ENCODE assay signal across 17 cellular contexts in the genomic region with DNA sequence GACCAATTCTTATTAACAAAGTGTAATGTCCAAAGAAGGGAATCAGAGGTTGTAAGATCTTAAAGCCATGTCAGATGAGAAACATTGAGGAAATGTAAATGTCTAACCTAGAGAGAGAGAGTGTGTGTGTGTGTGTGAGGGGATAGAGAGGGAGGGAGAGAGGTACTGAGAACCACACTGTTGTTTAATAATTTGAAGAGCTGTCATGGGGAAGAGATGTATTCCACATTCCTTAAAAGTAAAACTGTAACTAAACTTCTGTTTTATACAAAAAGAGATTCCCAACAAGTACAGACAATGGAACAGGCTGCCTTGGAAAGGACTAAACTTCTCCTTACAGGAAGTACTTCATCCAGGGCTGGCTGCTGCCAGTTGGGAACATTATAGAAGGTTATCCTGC.
A peak's percentile ranks its signal among the peaks of the same experiment; 100 is the strongest.
DNase-seq lines count a peak whose midpoint lies in the region; ATAC-seq and TF ChIP-seq lines count a peak whose summit lies in the region.
"Had no signal": no experiment of that assay in that cellular context is flagged by ENCODE, and none has a peak within 500 bp of the region (broad histone marks: within the 10 kb centered on the region; RNA-seq: fewer than 3 reads in every experiment).

No MANE protein-coding gene starts in this region.

- DNase-seq in mammary epithelial cell, result no peak
- DNase-seq in esophagus squamous epithelium (lab: John Stamatoyannopoulos, UW), result no peak
- DNase-seq in mesothelial cell of epicardium (ENCODE audit: low spot score in 2 of 2, unreplicated experiment in 2 of 2), result no peak
- DNase-seq in putamen (ENCODE audit: low spot score), result no peak
- DNase-seq in activated T-helper 2 cell treated with anti-CD3 and anti-CD28 coated beads, Interferon-gamma antibody, Interleukin-2, Interleukin-4, amounts not matched to agents 10 μg/mL and 5 μg/mL and 100 μg/mL, durations not matched to agents 14 hours and 24 hours and 36 hours (ENCODE audit: low spot score), result no peak
- DNase-seq in Peyer's patch, result no peak
- no peak for DNase-seq in Right ventricle myocardium inferior (ENCODE audit: missing footprints)
- DNase-seq: BE2C; CD4-positive, alpha-beta memory T cell; DMS153; DMS79 treated with DMSO at 0.1 percent for 48 hours; EL; GM23248 had no signal

- peaks cover 4% of the 10 kb centered on the region for H3K36me3 Mint-ChIP-seq in mesothelial cell of epicardium
- no peaks in the 10 kb centered on the region for H3K36me3 Mint-ChIP-seq in activated T-helper 2 cell treated with anti-CD3 and anti-CD28 coated beads, Interferon-gamma antibody, Interleukin-2, Interleukin-4, amounts not matched to agents 10 μg/mL and 5 μg/mL and 100 μg/mL, durations not matched to agents 14 hours and 24 hours and 36 hours (ENCODE audit: low read depth)
- H3K36me3 Mint-ChIP-seq: CD4-positive, alpha-beta memory T cell had no signal

- H3K79me2 ChIP-seq in mammary epithelial cell (ENCODE audit: insufficient read depth, low read length), result no peaks in the 10 kb centered on the region

- intact Hi-C loops in mammary epithelial cell (cut with micrococcal nuclease) (no loop called here), esophagus squamous epithelium (cut with DNase I) (no loop called here), Right ventricle myocardium inferior (cut with DNase I) (no loop called here)
- intact Hi-C loops in activated T-helper 2 cell treated with anti-CD3 and anti-CD28 coated beads, Interferon-gamma antibody, Interleukin-2, Interleukin-4, amounts not matched to agents 10 μg/mL and 5 μg/mL and 100 μg/mL, durations not matched to agents 14 hours and 24 hours and 36 hours (cut with micrococcal nuclease), result no loop called here

- H3K4me1 Mint-ChIP-seq in mesothelial cell of epicardium, result peaks cover 27% of the 10 kb centered on the region
- H3K4me1 Mint-ChIP-seq in activated T-helper 2 cell treated with anti-CD3 and anti-CD28 coated beads, Interferon-gamma antibody, Interleukin-2, Interleukin-4, amounts not matched to agents 10 μg/mL and 5 μg/mL and 100 μg/mL, durations not matched to agents 14 hours and 24 hours and 36 hours (ENCODE audit: low read depth), result peaks cover 9% of the 10 kb centered on the region
- H3K4me1 Mint-ChIP-seq: CD4-positive, alpha-beta memory T cell had no signal

- no peak overlapping the region for H3K4me3 ChIP-seq in mammary epithelial cell (replicated peaks in 1 of 3; ENCODE audit: insufficient read depth in 1 of 3, low read depth in 2 of 3, low read length in 3 of 3)
- no peak overlapping the region for H3K4me3 ChIP-seq in esophagus squamous epithelium
- no peak overlapping the region for H3K4me3 ChIP-seq in skin epidermis
- H3K4me3 ChIP-seq in Peyer's patch, result no peak overlapping the region
- H3K4me3 ChIP-seq: GM23248 had no signal

- no peaks in the 10 kb centered on the region for H3K27me3 ChIP-seq in mammary epithelial cell (ENCODE audit: insufficient read depth, low read length)
- H3K27me3 ChIP-seq in esophagus squamous epithelium, result no peaks in the 10 kb centered on the region
- no peaks in the 10 kb centered on the region for H3K27me3 ChIP-seq in Peyer's patch
- H3K27me3 ChIP-seq: BE2C had no signal

- H3K9me3 ChIP-seq in mammary epithelial cell (replicated peaks; ENCODE audit: insufficient read depth, low read length) (no peaks in the 10 kb centered on the region), esophagus squamous epithelium (no peaks in the 10 kb centered on the region), Peyer's patch (no peaks in the 10 kb centered on the region)
- H3K9me3 ChIP-seq: BE2C had no signal

- peaks cover 13% of the 10 kb centered on the region for H3K9me3 Mint-ChIP-seq in mesothelial cell of epicardium
- no peaks in the 10 kb centered on the region for H3K9me3 Mint-ChIP-seq in activated T-helper 2 cell treated with anti-CD3 and anti-CD28 coated beads, Interferon-gamma antibody, Interleukin-2, Interleukin-4, amounts not matched to agents 10 μg/mL and 5 μg/mL and 100 μg/mL, durations not matched to agents 14 hours and 24 hours and 36 hours

- H3K4me1 ChIP-seq in mammary epithelial cell (ENCODE audit: insufficient read depth, low read length) (peaks cover 6% of the 10 kb centered on the region), esophagus squamous epithelium (peaks cover 2 to 61% (median 17%) of the 10 kb centered on the region in 3 donors), Peyer's patch (no peaks in the 10 kb centered on the region)
- H3K4me1 ChIP-seq: BE2C had no signal

- no peaks in the 10 kb centered on the region for H3K27me3 Mint-ChIP-seq in mesothelial cell of epicardium (ENCODE audit: low read depth)
- peaks cover 4% of the 10 kb centered on the region for H3K27me3 Mint-ChIP-seq in activated T-helper 2 cell treated with anti-CD3 and anti-CD28 coated beads, Interferon-gamma antibody, Interleukin-2, Interleukin-4, amounts not matched to agents 10 μg/mL and 5 μg/mL and 100 μg/mL, durations not matched to agents 14 hours and 24 hours and 36 hours (ENCODE audit: low read depth)

- no peak for ATAC-seq in Right ventricle myocardium inferior
- ATAC-seq: HCT116 had no signal

- peak overlapping the region; percentile 49 for H2AFZ ChIP-seq in mammary epithelial cell (ENCODE audit: low read depth, low read length)
- H2AFZ ChIP-seq: GM23248 had no signal

- in situ Hi-C loops in mammary epithelial cell (cut with MboI; ENCODE audit: low sequenced_read_pairs in 2 of 2), result loop anchor here in 1 of 2 donors (5.0 kb wide), 1 partner anchor 145 kb away; no protein-coding TSS in a partner anchor

- dilution Hi-C loops in mammary epithelial cell (cut with HindIII; ENCODE audit: low sequenced_read_pairs), result no loop called here

- H3K4me2 ChIP-seq in mammary epithelial cell (ENCODE audit: insufficient read depth, low read depth, low read length), result no peak overlapping the region

- peak overlapping the region; percentile 5 for H3K27ac Mint-ChIP-seq in mesothelial cell of epicardium
- no peak overlapping the region for H3K27ac Mint-ChIP-seq in activated T-helper 2 cell treated with anti-CD3 and anti-CD28 coated beads, Interferon-gamma antibody, Interleukin-2, Interleukin-4, amounts not matched to agents 10 μg/mL and 5 μg/mL and 100 μg/mL, durations not matched to agents 14 hours and 24 hours and 36 hours

- H3K9ac ChIP-seq in mammary epithelial cell (ENCODE audit: insufficient read depth, low read length), result no peak overlapping the region
- H3K9ac ChIP-seq: GM23248 had no signal

- no TSS peak for BruUV-seq in mammary epithelial cell (replicated peaks; lab: Mats Ljungman, UMichigan)

- H3K27ac ChIP-seq in mammary epithelial cell (ENCODE audit: insufficient read depth, low read depth, low read length), result no peak overlapping the region
- H3K27ac ChIP-seq in esophagus squamous epithelium, result peak overlapping the region in 3 of 4 donors; percentile 41 to 73 (median 63)
- peak overlapping the region in 13 of 21 experiments; percentile 30 to 75 (median 57) for H3K27ac ChIP-seq in skin epidermis
- H3K27ac ChIP-seq in Peyer's patch, result no peak overlapping the region
- H3K27ac ChIP-seq: C4-2B, GM23248, HL-60 had no signal

- TF ChIP-seq POLR2A in esophagus squamous epithelium (IDR thresholded peaks at IDR 0.05) (no peak), Peyer's patch (IDR thresholded peaks at IDR 0.05) (no peak)

- no peaks in the 10 kb centered on the region for H4K20me1 ChIP-seq in mammary epithelial cell (ENCODE audit: insufficient read depth, low read length)

- TF ChIP-seq CTCF in mammary epithelial cell (conservative IDR thresholded peaks at IDR 0.05 in 1 of 2, IDR thresholded peaks at IDR 0.05 in 1 of 2; ENCODE audit: extremely low read depth in 1 of 2, insufficient read depth in 1 of 2, low read depth in 1 of 2, low read length in 2 of 2), result no peak
- no peak for TF ChIP-seq CTCF in esophagus squamous epithelium (IDR thresholded peaks at IDR 0.05)
- TF ChIP-seq CTCF in mesothelial cell of epicardium (IDR thresholded peaks at IDR 0.05; ENCODE audit: unreplicated experiment), result no peak
- TF ChIP-seq CTCF in Peyer's patch (IDR thresholded peaks at IDR 0.05), result no peak

- CTCF ChIA-PET in mammary epithelial cell (lab: Charles Lee; ENCODE audit: low non-redundant PET), result no interaction called here

- H3K4me3 Mint-ChIP-seq in mesothelial cell of epicardium, result no peak overlapping the region
- no peak overlapping the region for H3K4me3 Mint-ChIP-seq in activated T-helper 2 cell treated with anti-CD3 and anti-CD28 coated beads, Interferon-gamma antibody, Interleukin-2, Interleukin-4, amounts not matched to agents 10 μg/mL and 5 μg/mL and 100 μg/mL, durations not matched to agents 14 hours and 24 hours and 36 hours (ENCODE audit: low read depth)
- H3K4me3 Mint-ChIP-seq: CD4-positive, alpha-beta memory T cell had no signal

- H3K36me3 ChIP-seq in mammary epithelial cell (ENCODE audit: insufficient read depth, low read length), result no peaks in the 10 kb centered on the region
- no peaks in the 10 kb centered on the region for H3K36me3 ChIP-seq in esophagus squamous epithelium
- no peaks in the 10 kb centered on the region for H3K36me3 ChIP-seq in Peyer's patch
- H3K36me3 ChIP-seq: BE2C had no signal

Comparison
In these comparisons a context has a peak if more than half of its experiments do, and no peak if none do; other contexts are left out.
1. H3K27ac ChIP-seq: peak in esophagus squamous epithelium (3 of 4) and skin epidermis (13 of 21); none in mammary epithelial cell (single experiment) and Peyer's patch (0 of 4).